Comparison of ENCODE assay signal across 8 cellular contexts in the genomic region with DNA sequence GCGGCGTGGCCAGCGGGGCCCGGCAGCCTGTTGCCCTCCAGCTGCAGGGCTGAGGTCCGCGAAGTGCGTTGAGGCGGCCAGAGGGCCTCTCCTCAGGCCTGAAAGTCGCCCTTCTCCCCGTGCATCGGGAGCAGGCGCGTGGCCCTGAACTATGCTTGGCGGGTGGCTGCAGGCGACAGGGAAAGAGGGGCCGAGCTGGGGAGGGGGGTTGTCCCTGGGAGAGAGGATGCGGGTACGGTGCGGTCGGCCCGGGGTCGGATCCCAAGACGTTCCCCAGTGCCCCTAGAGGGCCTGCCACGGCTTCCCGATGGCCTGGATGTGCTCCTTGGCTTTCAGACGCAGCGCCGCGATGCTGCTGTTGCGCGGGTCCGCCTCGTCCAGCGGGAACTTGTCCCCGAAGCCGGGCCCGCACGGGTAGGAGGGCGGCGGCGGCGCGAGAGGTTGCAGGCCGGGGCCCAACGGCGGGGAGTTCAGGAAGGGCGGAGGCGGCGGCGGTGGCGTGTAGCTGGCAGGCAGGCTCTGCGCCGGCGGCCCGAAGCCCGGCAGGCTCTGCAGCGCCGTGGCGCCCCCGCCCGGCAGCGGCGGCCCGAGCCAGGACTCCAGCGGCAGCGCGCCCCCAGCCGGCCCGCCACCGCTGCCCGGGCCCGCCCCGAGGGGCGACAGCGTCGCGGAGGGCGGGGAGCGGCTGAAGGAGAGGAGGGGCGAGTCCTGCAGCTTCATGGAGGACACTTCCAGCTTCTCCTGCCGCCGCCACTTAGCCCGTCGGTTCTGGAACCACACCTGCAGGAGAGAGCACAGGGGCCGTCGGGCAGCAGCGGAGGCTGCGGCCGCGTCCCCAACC. TPM values are rescaled to one million over a fixed set of nuclear protein-coding genes. Genes with fewer than 3 reads are reported as not detected.
A peak's percentile ranks its signal among the peaks of the same experiment; 100 is the strongest.
DNase-seq lines count a peak whose midpoint lies in the region; ATAC-seq and TF ChIP-seq lines count a peak whose summit lies in the region.

No MANE protein-coding gene starts in this region.

- no peak overlapping the region for H3K4me3 ChIP-seq in CD4-positive, CD25-positive, alpha-beta regulatory T cell (ENCODE audit: low read depth, low read length)
- H3K4me3 ChIP-seq in mammary epithelial cell (replicated peaks in 1 of 3; ENCODE audit: insufficient read depth in 1 of 3, low read depth in 2 of 3, low read length in 3 of 3) = peak overlapping the region in 2 of 3 experiments; percentile 29 to 30

- H3K36me3 ChIP-seq in CD4-positive, CD25-positive, alpha-beta regulatory T cell (ENCODE audit: control insufficient read depth, insufficient read depth, low read length) = no peaks in the 10 kb centered on the region
- no peaks in the 10 kb centered on the region for H3K36me3 ChIP-seq in mammary epithelial cell (ENCODE audit: insufficient read depth, low read length)

- no peaks in the 10 kb centered on the region for H4K20me1 ChIP-seq in mammary epithelial cell (ENCODE audit: insufficient read depth, low read length)

- H3K4me2 ChIP-seq in mammary epithelial cell (ENCODE audit: insufficient read depth, low read depth, low read length) = peak overlapping the region; percentile 78

- BruUV-seq in mammary epithelial cell (replicated peaks; lab: Mats Ljungman, UMichigan) = no TSS peak

- H3K36me3 Mint-ChIP-seq in CD4-positive, CD25-positive, alpha-beta regulatory T cell = no peaks in the 10 kb centered on the region

- peak in 1 of 2 donors; percentile 10 for TF ChIP-seq CTCF in mammary epithelial cell (conservative IDR thresholded peaks at IDR 0.05 in 1 of 2, IDR thresholded peaks at IDR 0.05 in 1 of 2; ENCODE audit: extremely low read depth in 1 of 2, insufficient read depth in 1 of 2, low read depth in 1 of 2, low read length in 2 of 2)

- H3K4me1 ChIP-seq in CD4-positive, CD25-positive, alpha-beta regulatory T cell (ENCODE audit: control insufficient read depth, insufficient read depth, low read length, poor library complexity, severe bottlenecking) = peaks cover 38% of the 10 kb centered on the region
- H3K4me1 ChIP-seq in mammary epithelial cell (ENCODE audit: insufficient read depth, low read length) = peaks cover 44% of the 10 kb centered on the region

- no peak overlapping the region for H3K9ac ChIP-seq in mammary epithelial cell (ENCODE audit: insufficient read depth, low read length)

- no peak overlapping the region for H3K27ac Mint-ChIP-seq in CD4-positive, CD25-positive, alpha-beta regulatory T cell

- intact Hi-C loops in mammary epithelial cell (cut with micrococcal nuclease) (loop anchor here (1.0 to 5.0 kb wide), 2 partner anchors 20 to 133 kb away; no protein-coding TSS in a partner anchor), sciatic nerve (cut with DNase I) (no loop called here)

- peak in 1 of 3 donors; percentile 70 for DNase-seq in CD4-positive, CD25-positive, alpha-beta regulatory T cell
- peak; percentile 85 for DNase-seq in NCI-H510A treated with DMSO at 0.1 percent for 48 hours (lab: John Stamatoyannopoulos, UW)
- DNase-seq in mammary epithelial cell = no peak
- peak; percentile 19 for DNase-seq in myocyte (ENCODE audit: low read depth)
- DNase-seq in sciatic nerve (ENCODE audit: low spot score) = no peak
- DNase-seq in NCI-H2227 (lab: John Stamatoyannopoulos, UW; ENCODE audit: unreplicated experiment) = no peak
- DNase-seq in NK-92 treated with Interleukin-12 subunit alpha and Interleukin-12 subunit beta, amount 100 ng/mL, for 24 hours (lab: John Stamatoyannopoulos, UW) = no peak

- H3K27ac ChIP-seq in CD4-positive, CD25-positive, alpha-beta regulatory T cell (ENCODE audit: insufficient read depth, low read length, poor library complexity, severe bottlenecking) = no peak overlapping the region
- H3K27ac ChIP-seq in mammary epithelial cell (ENCODE audit: insufficient read depth, low read depth, low read length) = no peak overlapping the region

- peaks cover 5 to 41% (median 12%) of the 10 kb centered on the region in 4 donors for H3K4me1 Mint-ChIP-seq in CD4-positive, CD25-positive, alpha-beta regulatory T cell

- 13% methylated on average over 24 of the region's 90 CpGs for WGBS in mammary epithelial cell (ENCODE audit: low coverage, missing lambda C conversion rate)

- CTCF ChIA-PET in mammary epithelial cell (lab: Charles Lee; ENCODE audit: low non-redundant PET) = no interaction called here

- no peaks in the 10 kb centered on the region for H3K9me3 ChIP-seq in CD4-positive, CD25-positive, alpha-beta regulatory T cell (ENCODE audit: control insufficient read depth in 2 of 2, low read length in 2 of 2)
- no peaks in the 10 kb centered on the region for H3K9me3 ChIP-seq in mammary epithelial cell (replicated peaks; ENCODE audit: insufficient read depth, low read length)

- in situ Hi-C loops in mammary epithelial cell (cut with MboI; ENCODE audit: low sequenced_read_pairs in 2 of 2) = no loop called here

- H2AFZ ChIP-seq in mammary epithelial cell (ENCODE audit: low read depth, low read length) = peak overlapping the region; percentile 80

- ATAC-seq in CD4-positive, CD25-positive, alpha-beta regulatory T cell (ENCODE audit: low read depth in 2 of 2) = peak; percentile 38 to 45
- ATAC-seq in GM21381 (IDR thresholded peaks at IDR 0.05; ENCODE audit: unreplicated experiment) (peak; percentile 45), sciatic nerve (no peak)

- H3K4me3 Mint-ChIP-seq in CD4-positive, CD25-positive, alpha-beta regulatory T cell = peak overlapping the region in 3 of 4 donors; percentile 27 to 71 (median 31)

- H3K79me2 ChIP-seq in mammary epithelial cell (ENCODE audit: insufficient read depth, low read length) = no peaks in the 10 kb centered on the region

- H3K27me3 ChIP-seq in CD4-positive, CD25-positive, alpha-beta regulatory T cell (ENCODE audit: control insufficient read depth, insufficient read depth, low read length) = peaks cover 37% of the 10 kb centered on the region
- peaks cover 96% of the 10 kb centered on the region for H3K27me3 ChIP-seq in mammary epithelial cell (ENCODE audit: insufficient read depth, low read length)

- peaks cover 82% of the 10 kb centered on the region for H3K27me3 Mint-ChIP-seq in CD4-positive, CD25-positive, alpha-beta regulatory T cell

- H3K9me3 Mint-ChIP-seq in CD4-positive, CD25-positive, alpha-beta regulatory T cell = peaks cover 0 to 5% (median 0%) of the 10 kb centered on the region in 7 donors

- dilution Hi-C loops in mammary epithelial cell (cut with HindIII; ENCODE audit: low sequenced_read_pairs) = no loop called here

RNA-seq across cellular contexts. Expression of a gene that starts 4.3 kb away (rescaled TPM):
- total RNA-seq in CD4-positive, CD25-positive, alpha-beta regulatory T cell = not detected
- polyA plus RNA-seq in CD4-positive, CD25-positive, alpha-beta regulatory T cell = not detected
- total RNA-seq in mammary epithelial cell = not detected
- not detected for polyA plus RNA-seq in mammary epithelial cell
- not detected for polyA minus RNA-seq in mammary epithelial cell
- total RNA-seq in myocyte = not detected in 2 replicates
- not detected for polyA plus RNA-seq in myocyte (2012)
- total RNA-seq in sciatic nerve = not detected

RNA-seq across cellular contexts. Expression of a gene that starts 49.0 kb away (rescaled TPM):
- total RNA-seq in CD4-positive, CD25-positive, alpha-beta regulatory T cell = not detected
- not detected for polyA plus RNA-seq in CD4-positive, CD25-positive, alpha-beta regulatory T cell
- total RNA-seq in mammary epithelial cell = not detected
- not detected for polyA plus RNA-seq in mammary epithelial cell
- not detected for polyA minus RNA-seq in mammary epithelial cell
- total RNA-seq in myocyte = not detected in 2 replicates
- polyA plus RNA-seq in myocyte (2012) = not detected
- total RNA-seq in sciatic nerve = not detected

RNA-seq across cellular contexts. Expression of a gene that starts 49.5 kb away (rescaled TPM):
- not detected for total RNA-seq in CD4-positive, CD25-positive, alpha-beta regulatory T cell
- not detected for polyA plus RNA-seq in CD4-positive, CD25-positive, alpha-beta regulatory T cell
- total RNA-seq in mammary epithelial cell = not detected
- polyA plus RNA-seq in mammary epithelial cell = not detected
- not detected for polyA minus RNA-seq in mammary epithelial cell
- not detected in 2 replicates for total RNA-seq in myocyte
- polyA plus RNA-seq in myocyte (2012) = not detected
- not detected for total RNA-seq in sciatic nerve

Comparison
In these comparisons a context has a peak if more than half of its experiments do, and no peak if none do; other contexts are left out.
1. DNase-seq: peak in NCI-H510A treated with DMSO at 0.1 percent for 48 hours (single experiment) and myocyte (single experiment); none in mammary epithelial cell (single experiment), sciatic nerve (single experiment), NCI-H2227 (single experiment) and NK-92 treated with Interleukin-12 subunit alpha and Interleukin-12 subunit beta, amount 100 ng/mL, for 24 hours (single experiment).